Comparison of ENCODE assay signal across 8 cellular contexts in the genomic region with DNA sequence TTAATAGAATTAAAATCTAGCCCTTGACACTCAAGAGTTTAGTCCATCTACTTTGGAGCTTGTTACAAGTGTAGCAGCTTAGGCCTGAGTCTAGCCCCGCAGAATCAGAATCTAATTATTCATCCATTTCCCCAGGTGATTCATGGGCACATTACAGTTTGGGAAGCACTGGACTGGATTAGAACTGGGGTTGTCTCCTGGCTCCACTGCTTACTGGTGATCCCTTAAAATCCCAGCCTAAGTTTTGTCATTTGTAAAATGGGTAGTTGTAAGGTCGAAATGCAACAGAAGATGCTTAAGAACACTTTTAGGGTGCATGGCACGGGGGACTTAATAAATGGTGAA. TPM values are rescaled to one million over a fixed set of nuclear protein-coding genes. Genes with fewer than 3 reads are reported as not detected.
DNase-seq lines count a peak whose midpoint lies in the region; ATAC-seq and TF ChIP-seq lines count a peak whose summit lies in the region.

No MANE protein-coding gene starts in this region.

- no peak for ATAC-seq in SK-N-SH treated with all-trans-retinoic acid at 6 μM for 48 hours
- no peak for ATAC-seq in stimulated activated naive CD8-positive, alpha-beta T cell treated with anti-CD3 and anti-CD28 coated beads, Interleukin-15, amount 100 ng/mL, for 72 hours
- ATAC-seq in GM19467 (IDR thresholded peaks at IDR 0.05; ENCODE audit: unreplicated experiment): no peak

- H3K27me3 Mint-ChIP-seq in activated T-helper 2 cell treated with anti-CD3 and anti-CD28 coated beads, Interferon-gamma antibody, Interleukin-2, Interleukin-4, amounts not matched to agents 10 μg/mL and 5 μg/mL and 100 μg/mL, durations not matched to agents 14 hours and 24 hours and 36 hours (ENCODE audit: low read depth): peaks cover 28% of the 10 kb centered on the region
- no peaks in the 10 kb centered on the region for H3K27me3 Mint-ChIP-seq in stimulated activated naive CD8-positive, alpha-beta T cell treated with anti-CD3 and anti-CD28 coated beads, Interleukin-15, amount 100 ng/mL, for 72 hours

- H3K4me3 Mint-ChIP-seq in activated T-helper 2 cell treated with anti-CD3 and anti-CD28 coated beads, Interferon-gamma antibody, Interleukin-2, Interleukin-4, amounts not matched to agents 10 μg/mL and 5 μg/mL and 100 μg/mL, durations not matched to agents 14 hours and 24 hours and 36 hours (ENCODE audit: low read depth): peak overlapping the region; percentile 84
- peak overlapping the region; percentile 84 to 86 for H3K4me3 Mint-ChIP-seq in stimulated activated naive CD8-positive, alpha-beta T cell treated with anti-CD3 and anti-CD28 coated beads, Interleukin-15, amount 100 ng/mL, for 72 hours

- peaks cover 0 to 17% of the 10 kb centered on the region in 2 experiments; a peak in 3 of 4 replicates for H3K4me1 ChIP-seq in SK-N-SH (ENCODE audit: control insufficient read depth in 1 of 2, insufficient read depth in 2 of 2, low read depth in 1 of 2, low read length in 1 of 2)

- H4K20me1 ChIP-seq in SK-N-SH (ENCODE audit: insufficient read depth): peaks cover 47% of the 10 kb centered on the region

- WGBS in SK-N-SH (ENCODE audit: low lambda C conversion rate): 47% methylated on average over 3 of the region's 3 CpGs

- peaks cover 5 to 11% of the 10 kb centered on the region in 2 experiments for H3K36me3 ChIP-seq in SK-N-SH (replicated peaks in 1 of 2; ENCODE audit: control insufficient read depth in 1 of 2, insufficient read depth in 2 of 2, low read length in 1 of 2)

- POLR2A ChIA-PET in SK-N-SH (lab: Yijun Ruan, JAX): interaction anchor here (0.7 kb wide), 1 partner anchor 219 kb away, joined by 3 read pairs; no protein-coding TSS in a partner anchor

- intact Hi-C loops in activated T-helper 2 cell treated with anti-CD3 and anti-CD28 coated beads, Interferon-gamma antibody, Interleukin-2, Interleukin-4, amounts not matched to agents 10 μg/mL and 5 μg/mL and 100 μg/mL, durations not matched to agents 14 hours and 24 hours and 36 hours (cut with micrococcal nuclease): no loop called here

- peaks cover 3% of the 10 kb centered on the region for H3K36me3 Mint-ChIP-seq in activated T-helper 2 cell treated with anti-CD3 and anti-CD28 coated beads, Interferon-gamma antibody, Interleukin-2, Interleukin-4, amounts not matched to agents 10 μg/mL and 5 μg/mL and 100 μg/mL, durations not matched to agents 14 hours and 24 hours and 36 hours (ENCODE audit: low read depth)

- peak overlapping the region; percentile 92; the same call in 1 of the 2 replicates for H3K9ac ChIP-seq in SK-N-SH

- H3K9me2 ChIP-seq in SK-N-SH: no peaks in the 10 kb centered on the region

- peak overlapping the region; percentile 91 for H3K4me2 ChIP-seq in SK-N-SH

- H3K27ac Mint-ChIP-seq in activated T-helper 2 cell treated with anti-CD3 and anti-CD28 coated beads, Interferon-gamma antibody, Interleukin-2, Interleukin-4, amounts not matched to agents 10 μg/mL and 5 μg/mL and 100 μg/mL, durations not matched to agents 14 hours and 24 hours and 36 hours: no peak overlapping the region
- H3K27ac Mint-ChIP-seq in stimulated activated naive CD8-positive, alpha-beta T cell treated with anti-CD3 and anti-CD28 coated beads, Interleukin-15, amount 100 ng/mL, for 72 hours: no peak overlapping the region

- CTCF ChIA-PET in SK-N-SH (lab: Yijun Ruan, JAX): interaction anchor here (0.8 to 5.2 kb wide), 5 partner anchors 10 to 53 kb away, joined by 3 to 88 read pairs (median 19); a partner anchor contains a TSS

- H3F3A ChIP-seq in SK-N-SH (replicated peaks; ENCODE audit: insufficient read depth): peaks cover 13% of the 10 kb centered on the region

- no peak for TF ChIP-seq EP300 in SK-N-SH (IDR thresholded peaks at IDR 0.05; ENCODE audit: borderline replicate concordance in 1 of 2, low read depth in 1 of 2, low read length in 1 of 2)

- no peak overlapping the region for H2AFZ ChIP-seq in SK-N-SH (ENCODE audit: low read depth)

- DNase-seq in SK-N-SH: no peak
- no peak for DNase-seq in activated T-helper 2 cell treated with anti-CD3 and anti-CD28 coated beads, Interferon-gamma antibody, Interleukin-2, Interleukin-4, amounts not matched to agents 10 μg/mL and 5 μg/mL and 100 μg/mL, durations not matched to agents 14 hours and 24 hours and 36 hours (ENCODE audit: low spot score)
- DNase-seq in stimulated activated naive CD8-positive, alpha-beta T cell treated with anti-CD3 and anti-CD28 coated beads, Interleukin-15, amount 100 ng/mL, for 72 hours: no peak
- no peak for DNase-seq in NCI-H1105 treated with DMSO at 0.1 percent for 48 hours (lab: John Stamatoyannopoulos, UW)
- DNase-seq in RPMI8226: no peak

- TF ChIP-seq CTCF in SK-N-SH (IDR thresholded peaks at IDR 0.05): no peak

- no peaks in the 10 kb centered on the region for H3K27me3 ChIP-seq in SK-N-SH (ENCODE audit: insufficient read depth)

- TF ChIP-seq RAD21 in SK-N-SH (IDR thresholded peaks at IDR 0.05; ENCODE audit: low read length): no peak

- H3K4me1 Mint-ChIP-seq in activated T-helper 2 cell treated with anti-CD3 and anti-CD28 coated beads, Interferon-gamma antibody, Interleukin-2, Interleukin-4, amounts not matched to agents 10 μg/mL and 5 μg/mL and 100 μg/mL, durations not matched to agents 14 hours and 24 hours and 36 hours (ENCODE audit: low read depth): peaks cover 15% of the 10 kb centered on the region
- peaks cover 31% of the 10 kb centered on the region for H3K4me1 Mint-ChIP-seq in stimulated activated naive CD8-positive, alpha-beta T cell treated with anti-CD3 and anti-CD28 coated beads, Interleukin-15, amount 100 ng/mL, for 72 hours

- H3K9me3 ChIP-seq in SK-N-SH (no peaks in the 10 kb centered on the region), iPS-18c (ENCODE audit: control insufficient read depth, insufficient read depth, low read length) (no peaks in the 10 kb centered on the region)

- H3K4me3 ChIP-seq in SK-N-SH (ENCODE audit: low read depth in 2 of 2, low read length in 1 of 2) (peak overlapping the region; percentile 90 to 91; a peak in 3 of 4 replicates), iPS-18c (ENCODE audit: insufficient read depth, low read depth, low read length) (peak overlapping the region; percentile 87)

- peaks cover 59% of the 10 kb centered on the region for H3K79me2 ChIP-seq in SK-N-SH (ENCODE audit: insufficient read depth)

- H3K27ac ChIP-seq in SK-N-SH (ENCODE audit: low read depth in 2 of 2, low read length in 1 of 2): peak overlapping the region in 1 of 2 experiments; percentile 86; a peak in 3 of 4 replicates

- no peaks in the 10 kb centered on the region for H3K9me3 Mint-ChIP-seq in activated T-helper 2 cell treated with anti-CD3 and anti-CD28 coated beads, Interferon-gamma antibody, Interleukin-2, Interleukin-4, amounts not matched to agents 10 μg/mL and 5 μg/mL and 100 μg/mL, durations not matched to agents 14 hours and 24 hours and 36 hours
- H3K9me3 Mint-ChIP-seq in stimulated activated naive CD8-positive, alpha-beta T cell treated with anti-CD3 and anti-CD28 coated beads, Interleukin-15, amount 100 ng/mL, for 72 hours: no peaks in the 10 kb centered on the region

TF ChIP-seq in SK-N-SH, 30 proteins besides CTCF, POLR2A, EP300 and RAD21 (continues in another document):
- TF ChIP-seq SIN3A (IDR thresholded peaks at IDR 0.05; ENCODE audit: borderline replicate concordance, low read depth, low read length) (no peak), EZH2phosphoT487 (IDR thresholded peaks at IDR 0.05; ENCODE audit: borderline replicate concordance, low read depth) (no peak), MXI1 (IDR thresholded peaks at IDR 0.05; ENCODE audit: low read depth, low read length) (no peak), FOXM1 (IDR thresholded peaks at IDR 0.05; ENCODE audit: low read depth) (no peak), NFIC (IDR thresholded peaks at IDR 0.05; ENCODE audit: borderline replicate concordance) (no peak), SMC3 (IDR thresholded peaks at IDR 0.05; ENCODE audit: low read depth, low read length) (no peak), RXRA (IDR thresholded peaks at IDR 0.05; ENCODE audit: borderline replicate concordance, low read depth) (no peak)

TF ChIP-seq in SK-N-SH treated with all-trans-retinoic acid at 6 μM for 48 hours, 23 proteins besides CTCF, POLR2A, EP300 and RAD21 (continues in another document):
- TF ChIP-seq TCF4 (CRISPR knock-in tag; IDR thresholded peaks at IDR 0.05; ENCODE audit: borderline replicate concordance) (no peak), BACH2 (CRISPR knock-in tag; IDR thresholded peaks at IDR 0.05; ENCODE audit: borderline replicate concordance) (no peak)
- TF ChIP-seq, protein P1, sequence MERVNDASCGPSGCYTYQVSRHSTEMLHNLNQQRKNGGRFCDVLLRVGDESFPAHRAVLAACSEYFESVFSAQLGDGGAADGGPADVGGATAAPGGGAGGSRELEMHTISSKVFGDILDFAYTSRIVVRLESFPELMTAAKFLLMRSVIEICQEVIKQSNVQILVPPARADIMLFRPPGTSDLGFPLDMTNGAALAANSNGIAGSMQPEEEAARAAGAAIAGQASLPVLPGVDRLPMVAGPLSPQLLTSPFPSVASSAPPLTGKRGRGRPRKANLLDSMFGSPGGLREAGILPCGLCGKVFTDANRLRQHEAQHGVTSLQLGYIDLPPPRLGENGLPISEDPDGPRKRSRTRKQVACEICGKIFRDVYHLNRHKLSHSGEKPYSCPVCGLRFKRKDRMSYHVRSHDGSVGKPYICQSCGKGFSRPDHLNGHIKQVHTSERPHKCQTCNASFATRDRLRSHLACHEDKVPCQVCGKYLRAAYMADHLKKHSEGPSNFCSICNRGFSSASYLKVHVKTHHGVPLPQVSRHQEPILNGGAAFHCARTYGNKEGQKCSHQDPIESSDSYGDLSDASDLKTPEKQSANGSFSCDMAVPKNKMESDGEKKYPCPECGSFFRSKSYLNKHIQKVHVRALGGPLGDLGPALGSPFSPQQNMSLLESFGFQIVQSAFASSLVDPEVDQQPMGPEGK (CRISPR knock-in tag; IDR thresholded peaks at IDR 0.05; ENCODE audit: borderline replicate concordance): no peak

RNA-seq across cellular contexts. Expression of a gene that starts 1.3 kb away (rescaled TPM):
- 21.4 and 26.6 TPM in 2 replicates for polyA plus RNA-seq in SK-N-SH (2012; rRNA removed)
- 31.2 and 37.3 TPM in 2 replicates for polyA plus RNA-seq in SK-N-SH (2012; cell fraction: cytosol; rRNA removed)
- 36.5 and 43.6 TPM in 2 replicates for polyA plus RNA-seq in SK-N-SH (2012; cell fraction: nucleus; rRNA removed)
- 9.9 and 14.1 TPM in 2 replicates for total RNA-seq in activated T-helper 2 cell treated with anti-CD3 and anti-CD28 coated beads, Interferon-gamma antibody, Interleukin-2, Interleukin-4, amounts not matched to agents 10 μg/mL and 5 μg/mL and 100 μg/mL, durations not matched to agents 14 hours and 24 hours and 36 hours

RNA-seq across cellular contexts. Expression of a gene that starts 42.8 kb away (rescaled TPM):
- polyA plus RNA-seq in SK-N-SH (2012; rRNA removed): not detected in 2 replicates
- polyA plus RNA-seq in SK-N-SH (2012; cell fraction: cytosol; rRNA removed): not detected in 2 replicates
- polyA plus RNA-seq in SK-N-SH (2012; cell fraction: nucleus; rRNA removed): not detected in 2 replicates
- not detected in 2 replicates for total RNA-seq in activated T-helper 2 cell treated with anti-CD3 and anti-CD28 coated beads, Interferon-gamma antibody, Interleukin-2, Interleukin-4, amounts not matched to agents 10 μg/mL and 5 μg/mL and 100 μg/mL, durations not matched to agents 14 hours and 24 hours and 36 hours

RNA-seq across cellular contexts. Expression of a gene that starts 54.1 kb away (rescaled TPM):
- 70.1 and 77.6 TPM in 2 replicates for polyA plus RNA-seq in SK-N-SH (2012; rRNA removed)
- polyA plus RNA-seq in SK-N-SH (2012; cell fraction: cytosol; rRNA removed): 83.3 and 91.2 TPM in 2 replicates
- polyA plus RNA-seq in SK-N-SH (2012; cell fraction: nucleus; rRNA removed): 46.4 and 50.2 TPM in 2 replicates
- total RNA-seq in activated T-helper 2 cell treated with anti-CD3 and anti-CD28 coated beads, Interferon-gamma antibody, Interleukin-2, Interleukin-4, amounts not matched to agents 10 μg/mL and 5 μg/mL and 100 μg/mL, durations not matched to agents 14 hours and 24 hours and 36 hours: 87.7 and 90.4 TPM in 2 replicates
